ENCODE assay signal across 13 cellular contexts in genomic region chr14:74938873-74939495, GRCh38. TPM values are rescaled to one million over a fixed set of nuclear protein-coding genes. Genes with fewer than 3 reads are reported as not detected.
DNase-seq lines count a peak whose midpoint lies in the region; ATAC-seq and TF ChIP-seq lines count a peak whose summit lies in the region.
"Had no signal": no experiment of that assay in that cellular context is flagged by ENCODE, and none has a peak within 500 bp of the region (broad histone marks: within the 10 kb centered on the region; RNA-seq: fewer than 3 reads in every experiment).

No MANE protein-coding gene starts in this region.

- H3K4me2 ChIP-seq in BLaER1, result peak overlapping the region; percentile 97

- no peak for ATAC-seq in gastroesophageal sphincter
- ATAC-seq in GM19395 (IDR thresholded peaks at IDR 0.05; ENCODE audit: unreplicated experiment), result no peak
- ATAC-seq in HG03469 (IDR thresholded peaks at IDR 0.05; ENCODE audit: unreplicated experiment), result no peak
- ATAC-seq: K562 had no signal

- DNase-seq in NCI-H82 treated with DMSO at 0.1 percent for 48 hours (lab: John Stamatoyannopoulos, UW; ENCODE audit: unreplicated experiment), result peak; percentile 62
- no peak for DNase-seq in activated naive CD4-positive, alpha-beta T cell (lab: John Stamatoyannopoulos, UW)
- DNase-seq in NCI-H526 treated with DMSO at 0.1 percent for 48 hours (lab: John Stamatoyannopoulos, UW), result no peak
- DNase-seq: activated naive CD4-positive, alpha-beta T cell treated with anti-CD3 and anti-CD28 coated beads, Interleukin-2, amount 50 U/mL, for 16 hours; DMS79 treated with DMSO at 0.1 percent for 48 hours; NCI-H187; NK-92 treated with Interleukin-12 subunit alpha and Interleukin-12 subunit beta, amount 100 ng/mL, for 24 hours had no signal

- H3K27me3 ChIP-seq in BLaER1 (no peaks in the 10 kb centered on the region), gastroesophageal sphincter (peaks cover 20% of the 10 kb centered on the region)

- H3K4me1 ChIP-seq in BLaER1 (peaks cover 100% of the 10 kb centered on the region), gastroesophageal sphincter (peaks cover 0 to 57% (median 45%) of the 10 kb centered on the region in 3 donors)

- H4K20me1 ChIP-seq in BLaER1, result no peaks in the 10 kb centered on the region

- WGBS in gastroesophageal sphincter (ENCODE audit: low coverage in 1 of 2), 2 donors, result 90 to 96% methylated on average over 3 to 5 of the region's 8 CpGs

- H3K9ac ChIP-seq in BLaER1, result peak overlapping the region; percentile 82

- no peak overlapping the region for H3K4me3 ChIP-seq in BLaER1
- H3K4me3 ChIP-seq in gastroesophageal sphincter, result no peak overlapping the region
- no peak overlapping the region for H3K4me3 ChIP-seq in skin epidermis
- H3K4me3 ChIP-seq: K562 had no signal

- H3K27ac ChIP-seq in BLaER1, result peak overlapping the region; percentile 97
- H3K27ac ChIP-seq in gastroesophageal sphincter, result peak overlapping the region in 3 of 4 donors; percentile 78 to 83 (median 82)
- peak overlapping the region in 19 of 21 experiments; percentile 19 to 86 (median 77) for H3K27ac ChIP-seq in skin epidermis

- TF ChIP-seq EP300 in gastroesophageal sphincter (IDR thresholded peaks at IDR 0.05), result no peak

- TF ChIP-seq POLR2A in gastroesophageal sphincter (IDR thresholded peaks at IDR 0.05), result no peak

- TF ChIP-seq CTCF in gastroesophageal sphincter (IDR thresholded peaks at IDR 0.05), result no peak

- H3K36me3 ChIP-seq in BLaER1 (no peaks in the 10 kb centered on the region), gastroesophageal sphincter (no peaks in the 10 kb centered on the region)

- H3K9me3 ChIP-seq in BLaER1 (no peaks in the 10 kb centered on the region), gastroesophageal sphincter (no peaks in the 10 kb centered on the region)

RNA-seq across cellular contexts. Expression of gene RPS6KL1, which starts 15.9 kb away (rescaled TPM):
- 10 to 100 TPM in 1 of 4 donors, 1 to 10 TPM in 3; 4.0 to 10.2 (median 8.2) TPM for total RNA-seq in gastroesophageal sphincter

RNA-seq across cellular contexts. Expression of gene PGF, which starts 16.4 kb away (rescaled TPM):
- total RNA-seq in gastroesophageal sphincter, result 10 to 100 TPM; 11.2 to 21.0 (median 16.5) TPM

RNA-seq across cellular contexts. Expression of gene DLST, which starts 57.3 kb away (rescaled TPM):
- 10 to 100 TPM; 79.3 to 98.7 (median 87.8) TPM for total RNA-seq in gastroesophageal sphincter
